ENCODE assay signal across 9 cellular contexts in the genomic region with DNA sequence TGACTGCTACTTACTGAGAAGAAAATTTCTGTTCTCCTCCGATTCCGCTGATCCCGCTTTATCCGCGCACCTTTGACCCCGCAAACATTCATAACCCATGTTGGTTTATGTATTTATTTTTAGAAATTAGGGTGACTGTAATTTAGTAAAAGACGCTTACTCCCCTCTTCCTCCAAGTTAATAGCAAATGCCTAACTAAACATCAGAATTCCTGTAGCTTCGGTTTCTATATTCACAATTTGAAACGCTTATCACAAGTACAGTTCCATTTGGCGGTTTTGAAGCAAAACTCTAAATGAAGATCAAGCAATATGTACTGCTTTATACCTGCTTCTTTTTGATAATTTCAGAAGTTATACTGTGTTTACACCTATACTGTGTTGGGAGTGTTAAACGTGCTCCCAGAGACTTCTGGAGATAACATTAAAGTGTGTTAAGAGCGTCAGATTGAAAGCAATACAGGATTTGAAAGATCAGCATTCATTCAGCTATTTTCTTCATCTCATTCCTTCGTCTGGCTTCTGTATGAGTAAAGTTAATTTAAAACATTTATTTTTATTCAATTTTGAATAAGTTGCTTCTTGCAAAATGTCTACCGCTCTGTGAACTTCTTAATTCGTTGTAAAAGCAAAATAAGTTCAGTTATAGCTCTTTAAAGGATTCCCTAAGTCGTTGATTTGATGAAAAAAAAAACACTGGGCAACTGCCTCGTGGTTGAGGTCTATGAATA. TPM values are rescaled to one million over a fixed set of nuclear protein-coding genes. Genes with fewer than 3 reads are reported as not detected.
A peak's percentile ranks its signal among the peaks of the same experiment; 100 is the strongest.
DNase-seq lines count a peak whose midpoint lies in the region; ATAC-seq, FAIRE-seq and TF ChIP-seq lines count a peak whose summit lies in the region.
"Had no signal": no experiment of that assay in that cellular context is flagged by ENCODE, and none has a peak within 500 bp of the region (broad histone marks: within the 10 kb centered on the region; RNA-seq: fewer than 3 reads in every experiment).

No MANE protein-coding gene starts in this region.

- H3K9me3 ChIP-seq in H9 (ENCODE audit: control insufficient read depth, low read depth, low read length), result no peaks in the 10 kb centered on the region

- no peaks in the 10 kb centered on the region for H3K4me1 ChIP-seq in H9 (ENCODE audit: insufficient read depth, low read length)

- H3T11ph ChIP-seq in H9 (ENCODE audit: low read length), result no peak overlapping the region

- H3K79me1 ChIP-seq in H9 (ENCODE audit: insufficient read depth, low read depth, low read length, poor library complexity, severe bottlenecking), result no peaks in the 10 kb centered on the region

- peak overlapping the region in 1 of 2 experiments; percentile 81; a peak in 4 of 5 replicates for H3K4me3 Mint-ChIP-seq in H9

- no peak overlapping the region for H3K27ac Mint-ChIP-seq in H9

- H3K18ac ChIP-seq in H9 (ENCODE audit: insufficient read length, low read depth, low read length), result no peak overlapping the region

- H3K27ac ChIP-seq in H9 (ENCODE audit: insufficient read length, low read depth, low read length), result no peak overlapping the region

- H3K27me3 ChIP-seq in H9 (ENCODE audit: insufficient read depth, low read length), result peaks cover 78% of the 10 kb centered on the region

- FAIRE-seq in GM19239 (lab: Jason Lieb, UNC), result no peak

- no peak overlapping the region for H2BK12ac ChIP-seq in H9 (ENCODE audit: insufficient read length, low read depth, low read length)

- no peak for DNase-seq in H9
- DNase-seq in SK-N-DZ (ENCODE audit: low spot score), result peak; percentile 46
- no peak for DNase-seq in fibroblast of mammary gland (ENCODE audit: low read depth)
- peak; percentile 9 for DNase-seq in pons (ENCODE audit: low spot score)
- no peak for DNase-seq in NCI-H524 treated with DMSO at 0.1 percent for 48 hours (lab: John Stamatoyannopoulos, UW)
- DNase-seq in GM19239 (ENCODE audit: insufficient read length, low spot score), result no peak
- DNase-seq in GDM1 (lab: John Stamatoyannopoulos, UW), result no peak
- DNase-seq: NCI-H2029 treated with DMSO at 0.1 percent for 48 hours had no signal

- peak overlapping the region; percentile 17 for H3K4me3 ChIP-seq in fibroblast of mammary gland (ENCODE audit: control insufficient read depth, low read depth, low read length)

- H3K56ac ChIP-seq in H9 (ENCODE audit: insufficient read length, low read depth, low read length), result no peak overlapping the region

- ATAC-seq in HG03280 (IDR thresholded peaks at IDR 0.05; ENCODE audit: unreplicated experiment), result no peak

- peak overlapping the region; percentile 78 for H3K4me2 ChIP-seq in H9 (ENCODE audit: insufficient read depth, insufficient read length, low read length)

- no peak overlapping the region for H2BK20ac ChIP-seq in H9 (ENCODE audit: low read depth, low read length, poor library complexity, severe bottlenecking)

- H2AK5ac ChIP-seq in H9 (ENCODE audit: insufficient read length, low read length), result no peak overlapping the region

- H3K79me2 ChIP-seq in H9 (ENCODE audit: insufficient read depth, low read length), result no peaks in the 10 kb centered on the region

- H3K23ac ChIP-seq in H9 (ENCODE audit: insufficient read length, low read depth, low read length), result no peak overlapping the region

- H4K20me1 ChIP-seq in H9 (ENCODE audit: control insufficient read depth, insufficient read depth, insufficient read length), result no peaks in the 10 kb centered on the region

- peaks cover 48% of the 10 kb centered on the region for H3K23me2 ChIP-seq in H9 (ENCODE audit: insufficient read length, low read depth, low read length, poor library complexity, severe bottlenecking)

- no peak overlapping the region for H2BK120ac ChIP-seq in H9 (ENCODE audit: low read depth, low read length, poor library complexity, severe bottlenecking)

- no peaks in the 10 kb centered on the region; a peak in 1 of 7 replicates for H3K36me3 Mint-ChIP-seq in H9 (ENCODE audit: insufficient read depth in 1 of 3, low read depth in 3 of 3)

- H2BK15ac ChIP-seq in H9 (ENCODE audit: low read depth, low read length), result no peak overlapping the region

- H3K9ac ChIP-seq in H9 (ENCODE audit: extremely low read depth, insufficient read length, low read length), result no peak overlapping the region

- no peak overlapping the region for H4K8ac ChIP-seq in H9 (replicated peaks; ENCODE audit: insufficient read length, low read depth, low read length)

- H3K27me3 Mint-ChIP-seq in H9 (ENCODE audit: low read depth), result peaks cover 100% of the 10 kb centered on the region

- TF ChIP-seq CTCF in H9 (conservative IDR thresholded peaks at IDR 0.05), result no peak
- no peak for TF ChIP-seq CTCF in fibroblast of mammary gland (conservative IDR thresholded peaks at IDR 0.05; ENCODE audit: control insufficient read depth, insufficient read depth, low read depth, low read length)

- H3K9me3 Mint-ChIP-seq in H9, result peaks cover 0 to 2% of the 10 kb centered on the region in 2 experiments; a peak in 2 of 5 replicates

- no peak overlapping the region for H4K91ac ChIP-seq in H9 (ENCODE audit: insufficient read length, low read depth, low read length)

- H3K4ac ChIP-seq in H9 (ENCODE audit: low read depth, low read length), result no peak overlapping the region

- H3K4me1 Mint-ChIP-seq in H9, result peaks cover 43 to 57% of the 10 kb centered on the region in 2 experiments

- H2AFZ ChIP-seq in H9 (ENCODE audit: low read length), result no peak overlapping the region

- no peak overlapping the region for H4K5ac ChIP-seq in H9 (ENCODE audit: insufficient read length, low read depth, low read length)

- no peak overlapping the region for H2BK5ac ChIP-seq in H9 (ENCODE audit: insufficient read length, low read length)

- no CpG with 5 or more reads among the region's 17 CpGs for WGBS in H9 (ENCODE audit: extremely low coverage, insufficient read length, low lambda C conversion rate)

- no peak overlapping the region for H3K14ac ChIP-seq in H9 (ENCODE audit: insufficient read depth, low read length)

RNA-seq across cellular contexts. Expression of gene PRDM6, which starts 2.4 kb away (rescaled TPM):
- 0.15 and 0.17 TPM in 2 replicates for total RNA-seq in H9 (2021)
- not detected in 2 replicates for polyA plus RNA-seq in SK-N-DZ (2014; cell fraction: cytosol; rRNA removed)
- not detected in 2 replicates for polyA plus RNA-seq in SK-N-DZ (2014; cell fraction: nucleus; rRNA removed)

RNA-seq across cellular contexts. Expression of gene PPIC, which starts 54.9 kb away (rescaled TPM):
- 10.8 and 11.9 TPM in 2 replicates for total RNA-seq in H9 (2021)
- not detected in 2 replicates for polyA plus RNA-seq in SK-N-DZ (2014; cell fraction: cytosol; rRNA removed)
- polyA plus RNA-seq in SK-N-DZ (2014; cell fraction: nucleus; rRNA removed), result 0.24 TPM in 1 of 2 replicates, not detected in the other

Comparison
In these comparisons a context has a peak if more than half of its experiments do, and no peak if none do; other contexts are left out.
1. DNase-seq: peak in SK-N-DZ (single experiment) and pons (single experiment); none in H9 (single experiment), fibroblast of mammary gland (single experiment), NCI-H524 treated with DMSO at 0.1 percent for 48 hours (single experiment), GM19239 (single experiment) and GDM1 (single experiment).